25 cellular contexts compared by ENCODE assay signal in the genomic region with DNA sequence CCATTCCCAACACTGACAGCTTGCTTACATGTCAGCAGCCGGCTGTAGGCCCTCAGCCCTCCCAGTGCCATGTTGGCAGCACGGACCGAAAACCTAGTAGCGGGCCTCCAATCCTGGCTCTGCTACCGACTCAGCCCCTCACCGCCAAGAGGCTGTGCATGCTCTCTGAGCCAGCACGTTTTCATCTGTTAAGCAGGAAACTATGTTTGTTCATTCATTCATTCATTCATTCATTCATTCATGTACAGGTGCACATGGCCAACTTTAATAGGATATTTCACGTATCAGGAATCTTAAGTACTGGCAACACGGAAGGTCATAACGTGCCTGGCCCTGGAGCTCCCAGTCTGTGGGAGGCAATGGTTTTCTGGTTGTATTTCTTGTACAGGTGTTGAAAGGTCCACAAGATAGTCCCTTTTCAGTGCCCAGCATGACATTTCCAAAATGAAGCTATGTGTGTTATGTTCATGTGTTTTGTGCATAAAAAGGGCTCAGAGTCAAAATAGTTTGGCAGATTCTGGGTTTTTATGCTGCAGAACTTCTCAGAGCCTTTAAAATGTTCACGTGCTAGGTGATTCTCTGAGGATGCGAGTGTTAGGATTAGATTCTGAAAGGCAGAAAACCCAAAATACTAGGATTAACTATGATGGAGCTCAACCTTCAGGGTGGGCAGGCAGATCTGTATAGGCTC. TPM values are rescaled to one million over a fixed set of nuclear protein-coding genes. Genes with fewer than 3 reads are reported as not detected.
DNase-seq lines count a peak whose midpoint lies in the region; ATAC-seq and TF ChIP-seq lines count a peak whose summit lies in the region.
"Had no signal": no experiment of that assay in that cellular context is flagged by ENCODE, and none has a peak within 500 bp of the region (broad histone marks: within the 10 kb centered on the region; RNA-seq: fewer than 3 reads in every experiment).

No MANE protein-coding gene starts in this region.

- TF ChIP-seq CTCF in HEK293 (tag by site-specific recombination; IDR thresholded peaks at IDR 0.05) (no peak), osteoblast (IDR thresholded peaks at IDR 0.05; ENCODE audit: extremely low read depth, low read depth, low read length) (no peak), GM10248 (IDR thresholded peaks at IDR 0.05; ENCODE audit: control extremely low read depth, extremely low read depth, low read depth, missing control alignments) (no peak)

- no peak overlapping the region for H2AFZ ChIP-seq in osteoblast (ENCODE audit: low read length)

- H3K36me3 ChIP-seq in HEK293 (ENCODE audit: control insufficient read depth in 2 of 2, insufficient read depth in 1 of 2, low read length in 2 of 2) = no peaks in the 10 kb centered on the region
- H3K36me3 ChIP-seq in effector memory CD4-positive, alpha-beta T cell (ENCODE audit: control insufficient read depth, insufficient read depth, low read length) = peaks cover 44% of the 10 kb centered on the region
- H3K36me3 ChIP-seq in osteoblast (ENCODE audit: insufficient read depth, low read length) = no peaks in the 10 kb centered on the region
- H3K36me3 ChIP-seq: SJSA1 had no signal

- H3K27me3 ChIP-seq in effector memory CD4-positive, alpha-beta T cell (replicated peaks; ENCODE audit: control insufficient read depth, insufficient read depth, low read length, poor library complexity, severe bottlenecking) = no peaks in the 10 kb centered on the region
- no peaks in the 10 kb centered on the region for H3K27me3 ChIP-seq in osteoblast (ENCODE audit: insufficient read depth, low read length)
- H3K27me3 ChIP-seq: BLaER1, SJSA1 had no signal

- H3K9me3 Mint-ChIP-seq in activated T-cell treated with anti-CD3 and anti-CD28 coated beads, Interleukin-2, amount 50 U/mL, for 24 hours = no peaks in the 10 kb centered on the region
- H3K9me3 Mint-ChIP-seq: CD4-positive, CD25-positive, alpha-beta regulatory T cell; IgD-negative memory B cell had no signal

- no peak for ATAC-seq in GM18502 (IDR thresholded peaks at IDR 0.05; ENCODE audit: poor library complexity, unreplicated experiment)
- ATAC-seq: HCT116 had no signal

- CTCF ChIA-PET in HEK293 (lab: Yijun Ruan, JAX) = interaction anchor here (0.6 to 1.0 kb wide), 2 partner anchors 9 to 73 kb away, joined by 3 read pairs; no protein-coding TSS in a partner anchor
- CTCF ChIA-PET in GM10248 (lab: Yijun Ruan, JAX) = interaction anchor here (0.9 to 2.4 kb wide), 4 partner anchors 9 to 33 kb away, joined by 3 to 7 read pairs (median 4); no protein-coding TSS in a partner anchor

- no peak overlapping the region for H3K27ac ChIP-seq in HEK293 (ENCODE audit: extremely low read depth, low read depth, low read length)
- peak overlapping the region; percentile 23 for H3K27ac ChIP-seq in effector memory CD4-positive, alpha-beta T cell (ENCODE audit: insufficient read depth, low read length, poor library complexity, severe bottlenecking)
- no peak overlapping the region for H3K27ac ChIP-seq in osteoblast (ENCODE audit: low read depth, low read length)
- H3K27ac ChIP-seq: BLaER1, HL-60, SJSA1 had no signal

- H3K79me2 ChIP-seq in osteoblast (ENCODE audit: insufficient read depth, low read length) = no peaks in the 10 kb centered on the region

- H3K4me1 Mint-ChIP-seq in activated T-cell treated with anti-CD3 and anti-CD28 coated beads, Interleukin-2, amount 50 U/mL, for 24 hours (ENCODE audit: low read depth) = peaks cover 68% of the 10 kb centered on the region

- no peaks in the 10 kb centered on the region for H3K9me3 ChIP-seq in HEK293 (ENCODE audit: control insufficient read depth, insufficient read depth, low read depth, low read length)
- H3K9me3 ChIP-seq in effector memory CD4-positive, alpha-beta T cell (ENCODE audit: control insufficient read depth, low read length) = no peaks in the 10 kb centered on the region
- no peaks in the 10 kb centered on the region for H3K9me3 ChIP-seq in osteoblast (ENCODE audit: low read depth, low read length)
- H3K9me3 ChIP-seq: BLaER1, SJSA1 had no signal

- DNase-seq in activated T-cell treated with anti-CD3 and anti-CD28 coated beads, Interleukin-2, amount 50 U/mL, for 24 hours = no peak
- DNase-seq in activated T-cell treated with anti-CD3 and anti-CD28 coated beads, Interleukin-2, amount 50 U/mL, for 48 hours = no peak
- no peak for DNase-seq in effector memory CD4-positive, alpha-beta T cell
- DNase-seq in osteoblast (ENCODE audit: insufficient read length, low spot score, missing footprints) = peak; percentile 5
- DNase-seq in GM10248 (ENCODE audit: extremely low spot score) = no peak
- DNase-seq: CD4-positive, CD25-positive, alpha-beta regulatory T cell; COR-L47; DMS53; NCI-H1048; NCI-H1417; NCI-H1694 treated with DMSO at 0.1 percent for 48 hours; NCI-H2081; NCI-H2227 treated with DMSO at 0.1 percent for 48 hours; NCI-H526 treated with DMSO at 0.1 percent for 48 hours; RPMI8226 had no signal

- peaks cover 53% of the 10 kb centered on the region for H3K36me3 Mint-ChIP-seq in activated T-cell treated with anti-CD3 and anti-CD28 coated beads, Interleukin-2, amount 50 U/mL, for 24 hours (ENCODE audit: low read depth)

- POLR2A ChIA-PET in HEK293 (lab: Yijun Ruan, JAX) (interaction anchor here (0.5 to 1.6 kb wide), 2 partner anchors 10 to 19 kb away, joined by 4 to 6 read pairs; partner anchors contain the start of gene CARD19), GM10248 (lab: Yijun Ruan, JAX) (no interaction called here)

- H3K27ac Mint-ChIP-seq in activated T-cell treated with anti-CD3 and anti-CD28 coated beads, Interleukin-2, amount 50 U/mL, for 24 hours = peak overlapping the region; percentile 19
- H3K27ac Mint-ChIP-seq: IgD-negative memory B cell had no signal

- no peaks in the 10 kb centered on the region for H3K27me3 Mint-ChIP-seq in activated T-cell treated with anti-CD3 and anti-CD28 coated beads, Interleukin-2, amount 50 U/mL, for 24 hours
- H3K27me3 Mint-ChIP-seq: CD4-positive, CD25-positive, alpha-beta regulatory T cell; IgD-negative memory B cell had no signal

- H3K4me1 ChIP-seq in HEK293 (ENCODE audit: control insufficient read depth, insufficient read depth, low read length) (peaks cover 5% of the 10 kb centered on the region; the same call in 1 of the 2 replicates), osteoblast (ENCODE audit: insufficient read depth, low read length) (peaks cover 13% of the 10 kb centered on the region)
- H3K4me1 ChIP-seq in effector memory CD4-positive, alpha-beta T cell (ENCODE audit: control insufficient read depth, insufficient read depth, low read length, poor library complexity, severe bottlenecking) = peaks cover 14% of the 10 kb centered on the region

- H3K4me3 ChIP-seq in HEK293 (ENCODE audit: low read depth, low read length) (no peak overlapping the region), osteoblast (ENCODE audit: insufficient read depth, low read length) (no peak overlapping the region)
- no peak overlapping the region for H3K4me3 ChIP-seq in effector memory CD4-positive, alpha-beta T cell (ENCODE audit: insufficient read depth, low read depth, low read length, poor library complexity, severe bottlenecking)
- H3K4me3 ChIP-seq: BLaER1, SJSA1 had no signal

- H4K20me1 ChIP-seq in osteoblast (ENCODE audit: insufficient read depth, low read length) = no peaks in the 10 kb centered on the region

- H3K4me3 Mint-ChIP-seq in activated T-cell treated with anti-CD3 and anti-CD28 coated beads, Interleukin-2, amount 50 U/mL, for 24 hours = no peak overlapping the region
- H3K4me3 Mint-ChIP-seq: IgD-negative memory B cell had no signal

- no peak overlapping the region for H3K4me2 ChIP-seq in osteoblast (ENCODE audit: insufficient read depth, low read length)
- H3K4me2 ChIP-seq: BLaER1 had no signal

TF ChIP-seq in HEK293, 187 proteins besides CTCF, POLR2A, EP300 and RAD21:
- 0 out of 2 replicates have a peak, but pooled peaks have one; percentile 36 for TF ChIP-seq ZNF239 (tag by site-specific recombination; IDR thresholded peaks at IDR 0.05)
- TF ChIP-seq ZNF416 (tag by site-specific recombination; IDR thresholded peaks at IDR 0.05) = no peak
- no peak for TF ChIP-seq SP3 (tag by site-specific recombination; IDR thresholded peaks at IDR 0.05)

RNA-seq across cellular contexts. Expression of gene SUSD3, which starts 17.7 kb away (rescaled TPM):
- 0.36 and 0.88 TPM in 2 replicates for total RNA-seq in osteoblast
- total RNA-seq: A172, G401, H4, SJSA1 had no signal

RNA-seq across cellular contexts. Expression of gene CARD19, which starts 19.8 kb away (rescaled TPM):
- 38.4 and 38.6 TPM in 2 replicates for total RNA-seq in osteoblast

RNA-seq across cellular contexts. Expression of gene NINJ1, which starts 57.8 kb away (rescaled TPM):
- 33.6 and 34.7 TPM in 2 replicates for total RNA-seq in osteoblast
